Comparison of ENCODE assay signal across 28 cellular contexts in the genomic region with DNA sequence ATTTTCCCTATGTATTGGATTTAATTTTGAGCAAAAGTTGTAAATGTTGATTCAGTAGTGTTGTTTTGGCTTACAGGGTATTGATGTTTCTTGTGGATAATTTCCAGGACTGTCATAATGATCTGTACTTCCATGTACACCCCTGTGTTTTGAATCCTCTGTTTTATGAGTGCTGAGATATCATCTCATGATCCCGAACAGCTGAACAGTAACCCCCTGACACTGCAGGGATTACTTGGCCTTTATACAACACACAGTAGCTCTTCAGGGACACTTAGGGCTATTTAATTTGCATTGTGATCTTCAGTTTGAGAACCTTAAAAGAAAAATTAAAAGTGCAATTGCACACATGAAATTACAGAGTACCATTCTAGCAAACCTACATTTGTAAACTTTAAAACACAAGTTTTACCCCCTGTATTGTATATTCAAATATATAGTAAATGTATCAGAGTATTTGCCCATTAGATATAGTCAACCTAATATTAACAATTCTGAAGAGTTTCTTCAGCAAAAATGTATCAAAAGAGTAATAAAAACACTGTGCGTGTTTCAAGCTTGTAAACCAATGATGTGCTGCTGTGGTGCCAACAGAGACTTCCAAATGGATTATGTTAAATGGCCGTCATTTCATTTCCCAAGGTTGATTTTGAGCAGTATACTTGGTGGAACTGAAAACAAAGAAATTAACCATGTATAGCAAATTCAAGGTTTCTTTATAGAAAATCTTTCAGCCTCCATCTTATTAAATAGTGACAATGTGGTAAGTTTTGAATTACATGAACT. TPM values are rescaled to one million over a fixed set of nuclear protein-coding genes. Genes with fewer than 3 reads are reported as not detected.
"Had no signal": no experiment of that assay in that cellular context is flagged by ENCODE, and none has a peak within 500 bp of the region (broad histone marks: within the 10 kb centered on the region; RNA-seq: fewer than 3 reads in every experiment).

No MANE protein-coding gene starts in this region.

- DNase-seq: effector memory CD8-positive, alpha-beta T cell; esophagus squamous epithelium; foreskin keratinocyte; head of caudate nucleus; kidney; left cardiac atrium; left ventricle myocardium inferior; lower lobe of right lung; naive B cell; nephron progenitor cell; posterior cingulate gyrus; sigmoid colon; stimulated activated CD4-positive, alpha-beta T cell treated with anti-CD3 and anti-CD28 coated beads, Interleukin-4, amount 100 ng/mL, for 1 hour; stimulated activated CD8-positive, alpha-beta memory T cell treated with anti-CD3 and anti-CD28 coated beads, Interleukin-4, amount 100 ng/mL, for 48 hours; upper lobe of right lung had no signal

- H3K4me2 ChIP-seq: hepatocyte had no signal

- H3K4me3 ChIP-seq: esophagus squamous epithelium, hepatocyte, left ventricle myocardium inferior, lower lobe of right lung, right atrium auricular region, sigmoid colon, tibial nerve, upper lobe of right lung had no signal

- H3K4me1 Mint-ChIP-seq: memory B cell; naive B cell; stimulated activated effector memory CD8-positive, alpha-beta T cell treated with anti-CD3 and anti-CD28 coated beads, Interleukin-12 subunit alpha, Interleukin-12 subunit beta, amount 100 ng/mL, for 72 hours had no signal

- H2AFZ ChIP-seq: hepatocyte had no signal

- H3K4me3 Mint-ChIP-seq: dendritic cell treated with granulocyte-macrophage colony-stimulating factor and Interleukin-4, amounts not matched to agents 40 ng/mL and 50 ng/mL, for 4 days; effector memory CD8-positive, alpha-beta T cell; memory B cell; mesothelial cell of epicardium; naive B cell; nephron progenitor cell; stimulated activated effector memory CD8-positive, alpha-beta T cell treated with anti-CD3 and anti-CD28 coated beads, Interleukin-12 subunit alpha, Interleukin-12 subunit beta, amount 100 ng/mL, for 72 hours; stimulated activated naive CD8-positive, alpha-beta T cell treated with anti-CD3 and anti-CD28 coated beads, Interleukin-15, Interleukin-2, amounts not matched to agents 100 ng/mL and 50 ng/mL, for 24 hours had no signal

- H3K27me3 ChIP-seq: esophagus squamous epithelium, foreskin keratinocyte, hepatocyte, neutrophil, right atrium auricular region, sigmoid colon, tibial nerve, upper lobe of right lung had no signal

- H3K27ac ChIP-seq: esophagus squamous epithelium, foreskin keratinocyte, hepatocyte, left ventricle myocardium inferior, lower lobe of right lung, neutrophil, right atrium auricular region, sigmoid colon, tibial nerve, upper lobe of right lung had no signal

- H3K36me3 Mint-ChIP-seq: memory B cell; mesothelial cell of epicardium; naive B cell; stimulated activated effector memory CD8-positive, alpha-beta T cell treated with anti-CD3 and anti-CD28 coated beads, Interleukin-12 subunit alpha, Interleukin-12 subunit beta, amount 100 ng/mL, for 72 hours had no signal

- H3K27me3 Mint-ChIP-seq: dendritic cell treated with granulocyte-macrophage colony-stimulating factor and Interleukin-4, amounts not matched to agents 40 ng/mL and 50 ng/mL, for 4 days; effector memory CD8-positive, alpha-beta T cell; memory B cell; naive B cell; stimulated activated naive CD8-positive, alpha-beta T cell treated with anti-CD3 and anti-CD28 coated beads, Interleukin-15, Interleukin-2, amounts not matched to agents 100 ng/mL and 50 ng/mL, for 24 hours had no signal

- H3K4me1 ChIP-seq: esophagus squamous epithelium, foreskin keratinocyte, left ventricle myocardium inferior, lower lobe of right lung, right atrium auricular region, sigmoid colon, tibial nerve, upper lobe of right lung had no signal

- H3K27ac Mint-ChIP-seq: dendritic cell treated with granulocyte-macrophage colony-stimulating factor and Interleukin-4, amounts not matched to agents 40 ng/mL and 50 ng/mL, for 4 days; effector memory CD8-positive, alpha-beta T cell; memory B cell; mesothelial cell of epicardium; naive B cell; stimulated activated effector memory CD8-positive, alpha-beta T cell treated with anti-CD3 and anti-CD28 coated beads, Interleukin-12 subunit alpha, Interleukin-12 subunit beta, amount 100 ng/mL, for 72 hours; stimulated activated naive CD8-positive, alpha-beta T cell treated with anti-CD3 and anti-CD28 coated beads, Interleukin-15, Interleukin-2, amounts not matched to agents 100 ng/mL and 50 ng/mL, for 24 hours had no signal

- H3K9me3 ChIP-seq: esophagus squamous epithelium, left ventricle myocardium inferior, lower lobe of right lung, neutrophil, right atrium auricular region, sigmoid colon, tibial nerve, upper lobe of right lung had no signal

- H3K79me2 ChIP-seq: hepatocyte had no signal

- H3K36me3 ChIP-seq: esophagus squamous epithelium, left ventricle myocardium inferior, lower lobe of right lung, neutrophil, right atrium auricular region, sigmoid colon, tibial nerve, upper lobe of right lung had no signal

- H3K9me3 Mint-ChIP-seq: dendritic cell treated with granulocyte-macrophage colony-stimulating factor and Interleukin-4, amounts not matched to agents 40 ng/mL and 50 ng/mL, for 4 days; memory B cell; mesothelial cell of epicardium; nephron progenitor cell; stimulated activated effector memory CD8-positive, alpha-beta T cell treated with anti-CD3 and anti-CD28 coated beads, Interleukin-12 subunit alpha, Interleukin-12 subunit beta, amount 100 ng/mL, for 72 hours; stimulated activated naive CD8-positive, alpha-beta T cell treated with anti-CD3 and anti-CD28 coated beads, Interleukin-15, Interleukin-2, amounts not matched to agents 100 ng/mL and 50 ng/mL, for 24 hours had no signal

RNA-seq across cellular contexts. Expression of a gene that starts 27.9 kb away (rescaled TPM):
- total RNA-seq: epithelial cell of proximal tubule, foreskin keratinocyte, kidney, left cardiac atrium, left ventricle myocardium inferior, lower lobe of right lung, mucosa of gallbladder, osteoblast, sigmoid colon, tibial nerve, upper lobe of right lung had no signal
- polyA plus RNA-seq: foreskin keratinocyte, hepatocyte, sigmoid colon had no signal

RNA-seq across cellular contexts. Expression of a gene that starts 37.2 kb away (rescaled TPM):
- total RNA-seq: epithelial cell of proximal tubule, esophagus squamous epithelium, foreskin keratinocyte, hepatocyte, kidney, left cardiac atrium, left ventricle myocardium inferior, lower lobe of right lung, mesothelial cell of epicardium, mucosa of gallbladder, osteoblast, right atrium auricular region, sigmoid colon, temporal lobe, tibial nerve, upper lobe of right lung had no signal
- polyA plus RNA-seq: foreskin keratinocyte, hepatocyte, sigmoid colon had no signal
